25 cellular contexts compared by ENCODE assay signal in genomic region chr16:12305847-12306246, GRCh38.
"Had no signal": no experiment of that assay in that cellular context is flagged by ENCODE, and none has a peak within 500 bp of the region (broad histone marks: within the 10 kb centered on the region; RNA-seq: fewer than 3 reads in every experiment).

No MANE protein-coding gene starts in this region.

- H3K27ac ChIP-seq: ascending aorta, body of pancreas, PC-9 had no signal

- ATAC-seq: activated CD8-positive, alpha-beta memory T cell treated with anti-CD3 and anti-CD28 coated beads, Interleukin-2, amount 10 ng/mL, durations not matched to agents 7 days and 5 days; activated naive CD4-positive, alpha-beta T cell treated with anti-CD3 and anti-CD28 coated beads, Interleukin-2, amount 50 U/mL, for 72 hours; activated naive CD8-positive, alpha-beta T cell treated with anti-CD3 and anti-CD28 coated beads, Interleukin-2, amount 50 U/mL, for 24 hours; body of pancreas; T-helper 17 cell; WTC11 had no signal

- H3K4me1 ChIP-seq: ascending aorta, body of pancreas had no signal

- DNase-seq: activated CD4-positive, alpha-beta T cell treated with anti-CD3 and anti-CD28 coated beads for 48 hours; activated CD4-positive, alpha-beta T cell treated with anti-CD3 and anti-CD28 coated beads, Interleukin-2, amount 50 U/mL, for 4 hours; activated CD4-positive, CD25-positive, alpha-beta regulatory T cell treated with anti-CD3 and anti-CD28 coated beads, Interleukin-2, amount 50 U/mL, for 72 hours; activated CD8-positive, alpha-beta memory T cell treated with anti-CD3 and anti-CD28 coated beads, Interleukin-2, amount 10 ng/mL, durations not matched to agents 7 days and 5 days; activated effector memory CD4-positive, alpha-beta T cell treated with Interleukin-2 at 50 U/mL for 16 hours; activated naive CD4-positive, alpha-beta T cell; activated naive CD8-positive, alpha-beta T cell treated with anti-CD3 and anti-CD28 coated beads, Interleukin-2, amount 50 U/mL, for 24 hours; activated T-cell treated with anti-CD3 and anti-CD28 coated beads, Interleukin-2, amount 50 U/mL, for 24 hours; amniotic stem cell; body of pancreas; cortex of kidney; KG1; NCI-H1092; NCI-H1436 treated with DMSO at 0.1 percent for 48 hours; NCI-H187; NCI-H2081; NCI-H446; NCI-H524 treated with DMSO at 0.1 percent for 48 hours; PC-9; SHP77 treated with DMSO at 0.1 percent for 48 hours; T-helper 17 cell; T-helper 9 cell had no signal

- H3K27me3 ChIP-seq: ascending aorta, body of pancreas had no signal
